Comparison of ENCODE assay signal across 1 cellular context in genomic region chr13:45933203-45934014, GRCh38.
TF ChIP-seq lines count a peak whose summit lies in the region.

No MANE protein-coding gene starts in this region.

TF ChIP-seq in GM23338, 12 proteins besides CTCF, POLR2A, EP300 and RAD21 (continued from another document):
- TF ChIP-seq, protein P1, sequence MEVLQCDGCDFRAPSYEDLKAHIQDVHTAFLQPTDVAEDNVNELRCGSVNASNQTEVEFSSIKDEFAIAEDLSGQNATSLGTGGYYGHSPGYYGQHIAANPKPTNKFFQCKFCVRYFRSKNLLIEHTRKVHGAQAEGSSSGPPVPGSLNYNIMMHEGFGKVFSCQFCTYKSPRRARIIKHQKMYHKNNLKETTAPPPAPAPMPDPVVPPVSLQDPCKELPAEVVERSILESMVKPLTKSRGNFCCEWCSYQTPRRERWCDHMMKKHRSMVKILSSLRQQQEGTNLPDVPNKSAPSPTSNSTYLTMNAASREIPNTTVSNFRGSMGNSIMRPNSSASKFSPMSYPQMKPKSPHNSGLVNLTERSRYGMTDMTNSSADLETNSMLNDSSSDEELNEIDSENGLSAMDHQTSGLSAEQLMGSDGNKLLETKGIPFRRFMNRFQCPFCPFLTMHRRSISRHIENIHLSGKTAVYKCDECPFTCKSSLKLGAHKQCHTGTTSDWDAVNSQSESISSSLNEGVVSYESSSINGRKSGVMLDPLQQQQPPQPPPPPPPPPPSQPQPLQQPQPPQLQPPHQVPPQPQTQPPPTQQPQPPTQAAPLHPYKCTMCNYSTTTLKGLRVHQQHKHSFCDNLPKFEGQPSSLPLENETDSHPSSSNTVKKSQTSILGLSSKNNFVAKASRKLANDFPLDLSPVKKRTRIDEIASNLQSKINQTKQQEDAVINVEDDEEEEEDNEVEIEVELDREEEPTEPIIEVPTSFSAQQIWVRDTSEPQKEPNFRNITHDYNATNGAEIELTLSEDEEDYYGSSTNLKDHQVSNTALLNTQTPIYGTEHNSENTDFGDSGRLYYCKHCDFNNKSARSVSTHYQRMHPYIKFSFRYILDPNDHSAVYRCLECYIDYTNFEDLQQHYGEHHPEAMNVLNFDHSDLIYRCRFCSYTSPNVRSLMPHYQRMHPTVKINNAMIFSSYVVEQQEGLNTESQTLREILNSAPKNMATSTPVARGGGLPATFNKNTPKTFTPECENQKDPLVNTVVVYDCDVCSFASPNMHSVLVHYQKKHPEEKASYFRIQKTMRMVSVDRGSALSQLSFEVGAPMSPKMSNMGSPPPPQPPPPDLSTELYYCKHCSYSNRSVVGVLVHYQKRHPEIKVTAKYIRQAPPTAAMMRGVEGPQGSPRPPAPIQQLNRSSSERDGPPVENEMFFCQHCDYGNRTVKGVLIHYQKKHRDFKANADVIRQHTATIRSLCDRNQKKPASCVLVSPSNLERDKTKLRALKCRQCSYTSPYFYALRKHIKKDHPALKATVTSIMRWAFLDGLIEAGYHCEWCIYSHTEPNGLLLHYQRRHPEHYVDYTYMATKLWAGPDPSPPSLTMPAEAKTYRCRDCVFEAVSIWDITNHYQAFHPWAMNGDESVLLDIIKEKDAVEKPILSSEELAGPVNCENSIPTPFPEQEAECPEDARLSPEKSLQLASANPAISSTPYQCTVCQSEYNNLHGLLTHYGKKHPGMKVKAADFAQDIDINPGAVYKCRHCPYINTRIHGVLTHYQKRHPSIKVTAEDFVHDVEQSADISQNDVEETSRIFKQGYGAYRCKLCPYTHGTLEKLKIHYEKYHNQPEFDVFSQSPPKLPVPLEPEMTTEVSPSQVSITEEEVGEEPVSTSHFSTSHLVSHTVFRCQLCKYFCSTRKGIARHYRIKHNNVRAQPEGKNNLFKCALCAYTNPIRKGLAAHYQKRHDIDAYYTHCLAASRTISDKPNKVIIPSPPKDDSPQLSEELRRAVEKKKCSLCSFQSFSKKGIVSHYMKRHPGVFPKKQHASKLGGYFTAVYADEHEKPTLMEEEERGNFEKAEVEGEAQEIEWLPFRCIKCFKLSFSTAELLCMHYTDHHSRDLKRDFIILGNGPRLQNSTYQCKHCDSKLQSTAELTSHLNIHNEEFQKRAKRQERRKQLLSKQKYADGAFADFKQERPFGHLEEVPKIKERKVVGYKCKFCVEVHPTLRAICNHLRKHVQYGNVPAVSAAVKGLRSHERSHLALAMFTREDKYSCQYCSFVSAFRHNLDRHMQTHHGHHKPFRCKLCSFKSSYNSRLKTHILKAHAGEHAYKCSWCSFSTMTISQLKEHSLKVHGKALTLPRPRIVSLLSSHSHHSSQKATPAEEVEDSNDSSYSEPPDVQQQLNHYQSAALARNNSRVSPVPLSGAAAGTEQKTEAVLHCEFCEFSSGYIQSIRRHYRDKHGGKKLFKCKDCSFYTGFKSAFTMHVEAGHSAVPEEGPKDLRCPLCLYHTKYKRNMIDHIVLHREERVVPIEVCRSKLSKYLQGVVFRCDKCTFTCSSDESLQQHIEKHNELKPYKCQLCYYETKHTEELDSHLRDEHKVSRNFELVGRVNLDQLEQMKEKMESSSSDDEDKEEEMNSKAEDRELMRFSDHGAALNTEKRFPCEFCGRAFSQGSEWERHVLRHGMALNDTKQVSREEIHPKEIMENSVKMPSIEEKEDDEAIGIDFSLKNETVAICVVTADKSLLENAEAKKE (CRISPR knock-in tag; IDR thresholded peaks at IDR 0.05), result no peak
- no peak for TF ChIP-seq JUNB (IDR thresholded peaks at IDR 0.05; ENCODE audit: unreplicated experiment)
- no peak for TF ChIP-seq CREB1 (CRISPR knock-in tag; IDR thresholded peaks at IDR 0.05; ENCODE audit: low read depth)
- TF ChIP-seq POLR2AphosphoS5 (IDR thresholded peaks at IDR 0.05; ENCODE audit: low read depth), result no peak
- TF ChIP-seq EZH2phosphoT487 (IDR thresholded peaks at IDR 0.05; ENCODE audit: unreplicated experiment), result no peak
- TF ChIP-seq ZNF114 (CRISPR knock-in tag; IDR thresholded peaks at IDR 0.05), result no peak
- TF ChIP-seq, protein P2, sequence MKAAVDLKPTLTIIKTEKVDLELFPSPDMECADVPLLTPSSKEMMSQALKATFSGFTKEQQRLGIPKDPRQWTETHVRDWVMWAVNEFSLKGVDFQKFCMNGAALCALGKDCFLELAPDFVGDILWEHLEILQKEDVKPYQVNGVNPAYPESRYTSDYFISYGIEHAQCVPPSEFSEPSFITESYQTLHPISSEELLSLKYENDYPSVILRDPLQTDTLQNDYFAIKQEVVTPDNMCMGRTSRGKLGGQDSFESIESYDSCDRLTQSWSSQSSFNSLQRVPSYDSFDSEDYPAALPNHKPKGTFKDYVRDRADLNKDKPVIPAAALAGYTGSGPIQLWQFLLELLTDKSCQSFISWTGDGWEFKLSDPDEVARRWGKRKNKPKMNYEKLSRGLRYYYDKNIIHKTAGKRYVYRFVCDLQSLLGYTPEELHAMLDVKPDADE (IDR thresholded peaks at IDR 0.05), result no peak
TF ChIP-seq in GM23338: peak in this region for 0.
